Comparison of ENCODE assay signal across 8 cellular contexts in genomic region chr12:12718382-12718761, GRCh38. TPM values are rescaled to one million over a fixed set of nuclear protein-coding genes. Genes with fewer than 3 reads are reported as not detected.
DNase-seq lines count a peak whose midpoint lies in the region; ATAC-seq and TF ChIP-seq lines count a peak whose summit lies in the region.

No MANE protein-coding gene starts in this region.

- no peaks in the 10 kb centered on the region for H3K9me3 ChIP-seq in HCT116 (ENCODE audit: control insufficient read depth in 1 of 2, insufficient read depth in 1 of 2, low read depth in 1 of 2, low read length in 2 of 2)
- H3K9me3 ChIP-seq in skeletal muscle tissue (ENCODE audit: control insufficient read depth in 3 of 3, low read length in 3 of 3): no peaks in the 10 kb centered on the region

- no peaks in the 10 kb centered on the region for H4K20me1 ChIP-seq in HCT116 (ENCODE audit: insufficient read depth)

- H3K9me3 Mint-ChIP-seq in T-cell: no peaks in the 10 kb centered on the region

- H3K27ac Mint-ChIP-seq in T-cell: peak overlapping the region; percentile 97 to 99

- peak overlapping the region; percentile 100 for H3K27ac ChIP-seq in HCT116 (ENCODE audit: low read depth, low read length)
- peak overlapping the region; percentile 98 for H3K27ac ChIP-seq in skeletal muscle tissue (ENCODE audit: low read depth, low read length)

- intact Hi-C loops in HCT116 (cut with micrococcal nuclease): no loop called here

- no peak for ATAC-seq in HCT116
- no peak for ATAC-seq in T-cell (replicated peaks in 1 of 4)
- ATAC-seq in GM18858 (IDR thresholded peaks at IDR 0.05; ENCODE audit: unreplicated experiment): no peak
- no peak for ATAC-seq in GM19023 (IDR thresholded peaks at IDR 0.05; ENCODE audit: unreplicated experiment)

- peak overlapping the region; percentile 92 for H3K9ac ChIP-seq in HCT116 (ENCODE audit: low read length)
- H3K9ac ChIP-seq in skeletal muscle tissue (ENCODE audit: low read depth in 1 of 3, low read length in 3 of 3): peak overlapping the region; percentile 95 to 99 (median 97)

- H3K4me3 ChIP-seq in HCT116 (replicated peaks in 1 of 2; ENCODE audit: low read depth in 1 of 2, low read length in 2 of 2) (peak overlapping the region; percentile 79 to 90), foreskin fibroblast (ENCODE audit: low read depth in 1 of 2, low read length in 2 of 2) (peak overlapping the region; percentile 92 to 100), skeletal muscle tissue (ENCODE audit: low read length in 3 of 3) (peak overlapping the region; percentile 92 to 98 (median 93))

- BruUV-seq in HCT116 (replicated peaks; lab: Mats Ljungman, UMichigan): no TSS peak

- no peak for TF ChIP-seq RAD21 in HCT116 (IDR thresholded peaks at IDR 0.05; ENCODE audit: low read depth)

- H3K9me2 ChIP-seq in HCT116 (ENCODE audit: insufficient read depth): no peaks in the 10 kb centered on the region

- H3K4me2 ChIP-seq in HCT116 (ENCODE audit: low read length): peak overlapping the region; percentile 98

- H3K4me1 Mint-ChIP-seq in T-cell: peaks cover 37 to 62% (median 52%) of the 10 kb centered on the region in 3 donors

- no peak for DNase-seq in HCT116 (ENCODE audit: low read depth, low spot score)
- DNase-seq in T-cell: peak in 1 of 34 experiments; percentile 5
- no peak for DNase-seq in foreskin fibroblast
- DNase-seq in A172 (ENCODE audit: low spot score): no peak
- DNase-seq in DMS114 treated with DMSO at 0.1 percent for 48 hours (lab: John Stamatoyannopoulos, UW; ENCODE audit: unreplicated experiment): no peak

- peaks cover 43% of the 10 kb centered on the region for H3K36me3 Mint-ChIP-seq in T-cell

- CTCF ChIA-PET in HCT116 (lab: Charles Lee): no interaction called here
- CTCF ChIA-PET in T-cell (lab: Charles Lee): interaction anchor here in 1 of 2 donors (0.6 to 5.8 kb wide), 2 partner anchors 19 to 83 kb away, joined by 3 to 46 read pairs; no protein-coding TSS in a partner anchor

- no peak overlapping the region for H2AFZ ChIP-seq in HCT116 (ENCODE audit: low read depth, low read length, poor library complexity, severe bottlenecking)

- peaks cover 8 to 15% of the 10 kb centered on the region in 2 experiments for H3K36me3 ChIP-seq in HCT116 (ENCODE audit: control insufficient read depth in 1 of 2, insufficient read depth in 2 of 2, low read length in 2 of 2)
- peaks cover 10 to 12% (median 10%) of the 10 kb centered on the region in 3 donors for H3K36me3 ChIP-seq in skeletal muscle tissue (ENCODE audit: control insufficient read depth in 3 of 3, insufficient read depth in 3 of 3, low read length in 3 of 3)

- no peaks in the 10 kb centered on the region for H3K27me3 Mint-ChIP-seq in T-cell

- TF ChIP-seq CTCF in HCT116 (IDR thresholded peaks at IDR 0.05 in 2 of 3, conservative IDR thresholded peaks at IDR 0.05 in 1 of 3; ENCODE audit: borderline replicate concordance in 1 of 3, insufficient read depth in 1 of 3, low read depth in 2 of 3, low read length in 2 of 3) (no peak), foreskin fibroblast (IDR thresholded peaks at IDR 0.05; ENCODE audit: low read depth, low read length) (no peak)

- H3K27me3 ChIP-seq in HCT116 (ENCODE audit: insufficient read depth, low read length) (no peaks in the 10 kb centered on the region), skeletal muscle tissue (ENCODE audit: control insufficient read depth in 3 of 3, insufficient read depth in 3 of 3, low read length in 3 of 3) (no peaks in the 10 kb centered on the region)

- no peak for TF ChIP-seq POLR2A in HCT116 (IDR thresholded peaks at IDR 0.05; ENCODE audit: borderline replicate concordance, extremely low read depth, insufficient read depth, insufficient read length)

- RAD21 ChIA-PET in HCT116 (lab: Charles Lee; ENCODE audit: low non-redundant PET in 1 of 2, low total read pairs in 2 of 2, uncharacterized antibody in 2 of 2, unreplicated experiment in 2 of 2): no interaction called here

- POLR2A ChIA-PET in HCT116 (lab: Charles Lee): no interaction called here
- POLR2A ChIA-PET in T-cell (lab: Charles Lee): interaction anchor here (0.5 to 2.3 kb wide), 8 partner anchors 8 to 1684 kb away, joined by 3 to 11 read pairs (median 4); partner anchors contain the start of gene BORCS5 (in 1 of the 2)

- H3K79me2 ChIP-seq in HCT116 (ENCODE audit: insufficient read depth, low read length): peaks cover 62% of the 10 kb centered on the region

- peak overlapping the region; percentile 93 to 99 (median 99) for H3K4me3 Mint-ChIP-seq in T-cell

- H3K4me1 ChIP-seq in HCT116 (ENCODE audit: control insufficient read depth in 1 of 2, insufficient read depth in 2 of 2, low read length in 2 of 2) (peaks cover 33 to 63% of the 10 kb centered on the region in 2 experiments), skeletal muscle tissue (ENCODE audit: control insufficient read depth in 3 of 3, insufficient read depth in 3 of 3, low read length in 3 of 3) (peaks cover 35 to 55% (median 47%) of the 10 kb centered on the region in 3 donors)

TF ChIP-seq in HCT116, 20 proteins besides CTCF, POLR2A, EP300 and RAD21:
- TF ChIP-seq MAX (IDR thresholded peaks at IDR 0.05) (no peak), ATF3 (IDR thresholded peaks at IDR 0.05) (no peak), CEBPB (IDR thresholded peaks at IDR 0.05; ENCODE audit: low read depth) (no peak), POLR2AphosphoS5 (IDR thresholded peaks at IDR 0.05; ENCODE audit: low read depth, low read length) (no peak), SIN3A (IDR thresholded peaks at IDR 0.05; ENCODE audit: low read depth) (no peak), EZH2phosphoT487 (IDR thresholded peaks at IDR 0.05; ENCODE audit: borderline replicate concordance) (no peak), FOSL1 (IDR thresholded peaks at IDR 0.05; ENCODE audit: low read depth) (no peak), JUND (IDR thresholded peaks at IDR 0.05) (no peak), REST (IDR thresholded peaks at IDR 0.05; ENCODE audit: low read depth) (no peak), ZBTB33 (IDR thresholded peaks at IDR 0.05; ENCODE audit: extremely low read depth, insufficient replicate concordance, low read length) (no peak), ZFX (IDR thresholded peaks at IDR 0.05) (no peak), EGR1 (IDR thresholded peaks at IDR 0.05; ENCODE audit: low read depth) (no peak), ZNF274 (IDR thresholded peaks at IDR 0.05; ENCODE audit: low read depth, low read length) (no peak), ELF1 (IDR thresholded peaks at IDR 0.05; ENCODE audit: borderline replicate concordance, low read depth) (no peak)

RNA-seq across cellular contexts. Expression of gene CDKN1B, which starts 1.2 kb away (rescaled TPM):
- 33.1 TPM for total RNA-seq in HCT116 (2021; ENCODE audit: unreplicated experiment)
- polyA plus RNA-seq in HCT116 (2012): 13.9 and 17.1 TPM in 2 replicates
- 100 to 1,000 TPM; 170 to 246 (median 188) TPM for total RNA-seq in T-cell
- 62.1 TPM for total RNA-seq in skeletal muscle tissue
- total RNA-seq in A172 (2014; rRNA removed; shearing (Covaris generic)): 18.1 and 20.0 TPM in 2 replicates

RNA-seq across cellular contexts. Expression of gene GPR19, which starts 22.4 kb away (rescaled TPM):
- total RNA-seq in HCT116 (2021; ENCODE audit: unreplicated experiment) (2.2 TPM), T-cell (1 to 10 TPM; 1.7 to 5.2 (median 2.2) TPM), skeletal muscle tissue (0.52 TPM)
- 1.3 and 1.6 TPM in 2 replicates for polyA plus RNA-seq in HCT116 (2012)
- total RNA-seq in A172 (2014; rRNA removed; shearing (Covaris generic)): 0.57 and 0.84 TPM in 2 replicates
